8 cellular contexts compared by ENCODE assay signal in the genomic region with DNA sequence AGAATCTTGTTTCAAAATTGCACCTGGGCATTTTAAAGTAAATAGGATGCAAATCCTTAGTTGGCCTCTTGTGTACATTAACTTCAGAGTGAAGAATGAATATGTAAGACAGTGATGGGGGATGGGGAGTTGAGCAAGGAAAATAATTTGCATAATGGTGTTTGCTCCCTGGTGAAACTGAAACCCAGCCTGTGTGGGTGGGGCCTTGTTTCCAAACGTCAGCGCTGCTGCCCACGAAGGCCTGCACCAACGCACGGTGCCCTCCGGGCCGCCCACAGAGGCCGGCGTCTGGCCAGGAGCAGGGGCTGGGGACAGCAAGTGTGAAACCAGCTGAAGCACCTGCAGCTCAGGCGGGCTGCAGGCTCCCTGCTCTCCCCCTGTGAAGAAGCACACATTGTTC.
DNase-seq lines count a peak whose midpoint lies in the region; ATAC-seq and TF ChIP-seq lines count a peak whose summit lies in the region.
"Not testable (repeated sequence)": the region's sequence is repeated elsewhere in the genome, so short reads cannot be mapped to it uniquely, and the experiment has no call there.

No MANE protein-coding gene starts in this region.

- H2BK120ac ChIP-seq in mesenchymal stem cell (ENCODE audit: low read depth, low read length): not testable (repeated sequence)

- not testable (repeated sequence) for H2BK12ac ChIP-seq in mesenchymal stem cell (ENCODE audit: low read length in 2 of 2)

- not testable (repeated sequence) for H3K4me1 ChIP-seq in mesenchymal stem cell (ENCODE audit: control insufficient read depth, insufficient read depth, low read depth, low read length)
- peaks cover 0 to 24% (median 3%) of the 10 kb centered on the region in 4 donors for H3K4me1 ChIP-seq in tibial artery

- H4K91ac ChIP-seq in mesenchymal stem cell (ENCODE audit: low read length): not testable (repeated sequence)

- not testable (repeated sequence) for H3K4me2 ChIP-seq in mesenchymal stem cell (ENCODE audit: low read length, poor library complexity, severe bottlenecking)

- intact Hi-C loops in tibial artery (cut with DNase I; ENCODE audit: low total_unique reads): not testable (repeated sequence)

- H3K14ac ChIP-seq in mesenchymal stem cell (ENCODE audit: low read length in 2 of 2): not testable (repeated sequence)

- H4K8ac ChIP-seq in mesenchymal stem cell (ENCODE audit: low read length): not testable (repeated sequence)

- not testable (repeated sequence) for H2BK15ac ChIP-seq in mesenchymal stem cell (ENCODE audit: low read depth, poor library complexity, severe bottlenecking)

- H3K9me3 ChIP-seq in mesenchymal stem cell (ENCODE audit: control insufficient read depth, low read length); tibial artery: not testable (repeated sequence)

- not testable (repeated sequence) for H2AK5ac ChIP-seq in mesenchymal stem cell (ENCODE audit: low read length, severe bottlenecking)

- peak overlapping the region; percentile 63 for H3K9ac ChIP-seq in mesenchymal stem cell (ENCODE audit: low read length)

- H3K18ac ChIP-seq in mesenchymal stem cell (ENCODE audit: low read depth in 1 of 2, low read length in 2 of 2): not testable (repeated sequence)

- not testable (repeated sequence) for H3K27me3 ChIP-seq in mesenchymal stem cell (ENCODE audit: control insufficient read depth in 1 of 2, insufficient read depth in 1 of 2, low read length in 2 of 2); tibial artery

- WGBS in mesenchymal stem cell: no CpG with 5 or more reads among the region's 10 CpGs

- not testable (repeated sequence) for TF ChIP-seq CTCF in coronary artery (IDR thresholded peaks at IDR 0.05); tibial artery (IDR thresholded peaks at IDR 0.05)

- peak overlapping the region; percentile 36 for H3K4me3 ChIP-seq in coronary artery
- H3K4me3 ChIP-seq in mesenchymal stem cell (ENCODE audit: insufficient read depth in 1 of 2, low read depth in 1 of 2, low read length in 2 of 2): not testable (repeated sequence)
- peak overlapping the region; percentile 19 to 32 for H3K4me3 ChIP-seq in tibial artery

- not testable (repeated sequence) for H3K4ac ChIP-seq in mesenchymal stem cell (ENCODE audit: low read depth in 1 of 2, low read length in 2 of 2)

- not testable (repeated sequence) for H2AFZ ChIP-seq in mesenchymal stem cell (ENCODE audit: low read depth, low read length)

- not testable (repeated sequence) for H3K23ac ChIP-seq in mesenchymal stem cell (ENCODE audit: low read length in 2 of 2)

- peak overlapping the region; percentile 64 to 82 for H3K27ac ChIP-seq in coronary artery
- not testable (repeated sequence) for H3K27ac ChIP-seq in mesenchymal stem cell (ENCODE audit: low read length, poor library complexity, severe bottlenecking)
- H3K27ac ChIP-seq in tibial artery: peak overlapping the region; percentile 70 to 76

- peak; percentile 96 for ATAC-seq in GM18517 (IDR thresholded peaks at IDR 0.05; ENCODE audit: unreplicated experiment)
- peak; percentile 92 for ATAC-seq in GM21423 (IDR thresholded peaks at IDR 0.05; ENCODE audit: unreplicated experiment)
- ATAC-seq in HG02943 (IDR thresholded peaks at IDR 0.05; ENCODE audit: low read depth, unreplicated experiment): peak; percentile 95
- ATAC-seq in HG03558 (IDR thresholded peaks at IDR 0.05; ENCODE audit: extremely low read depth, unreplicated experiment): peak; percentile 85
- ATAC-seq in activated CD4-positive, CD25-positive, alpha-beta regulatory T cell treated with anti-CD3 and anti-CD28 coated beads, Interleukin-2, amount 50 U/mL, for 24 hours: peak; percentile 44 to 51

- not testable (repeated sequence) for DNase-seq in coronary artery (ENCODE audit: low spot score); mesenchymal stem cell; tibial artery

- H3K79me1 ChIP-seq in mesenchymal stem cell (replicated peaks; ENCODE audit: low read length, poor library complexity, severe bottlenecking): not testable (repeated sequence)

- H2BK5ac ChIP-seq in mesenchymal stem cell (ENCODE audit: low read depth, low read length, poor library complexity, severe bottlenecking): not testable (repeated sequence)

- not testable (repeated sequence) for H3K36me3 ChIP-seq in mesenchymal stem cell (ENCODE audit: control insufficient read depth in 1 of 2, insufficient read depth in 2 of 2, low read depth in 1 of 2, low read length in 2 of 2); tibial artery
